Comparison of ENCODE assay signal across 24 cellular contexts in the genomic region with DNA sequence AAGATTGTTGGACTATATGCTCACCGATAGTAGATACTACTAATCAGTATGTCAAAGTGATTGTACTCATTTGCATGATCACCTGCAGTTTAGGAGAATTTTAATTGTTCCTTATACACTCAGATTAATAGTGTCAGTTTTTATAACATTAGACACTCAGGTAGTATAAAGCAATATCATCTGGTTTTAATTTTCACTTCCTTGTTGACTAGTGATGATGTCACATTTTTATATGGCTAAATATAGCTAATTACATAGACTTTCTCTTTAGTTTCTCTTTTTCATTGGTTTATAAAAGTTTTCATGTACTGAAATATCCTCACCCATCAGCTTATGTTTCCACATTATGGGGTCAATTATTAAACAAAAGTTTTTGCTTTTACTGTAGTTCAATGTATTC.
"Had no signal": no experiment of that assay in that cellular context is flagged by ENCODE, and none has a peak within 500 bp of the region (broad histone marks: within the 10 kb centered on the region; RNA-seq: fewer than 3 reads in every experiment).

No MANE protein-coding gene starts in this region.

- H3K27ac ChIP-seq: coronary artery, heart left ventricle, right atrium auricular region, sigmoid colon, skin epidermis, stomach, thoracic aorta, transverse colon had no signal

- H3K36me3 Mint-ChIP-seq: natural killer cell had no signal

- FAIRE-seq: endothelial cell of umbilical vein had no signal

- H3K27ac Mint-ChIP-seq: endodermal cell, natural killer cell had no signal

- H3K36me3 ChIP-seq: heart left ventricle, right atrium auricular region, sigmoid colon, stomach, thoracic aorta, transverse colon had no signal

- H3K4me3 ChIP-seq: coronary artery, heart left ventricle, mucosa of descending colon, right atrium auricular region, sigmoid colon, skin epidermis, stomach, thoracic aorta, transverse colon had no signal

- ATAC-seq: heart left ventricle, left lobe of liver, mucosa of descending colon, natural killer cell had no signal

- H3K9me3 Mint-ChIP-seq: endodermal cell, neural crest cell had no signal

- H3K4me1 ChIP-seq: heart left ventricle, right atrium auricular region, sigmoid colon, stomach, transverse colon had no signal

- DNase-seq: effector CD4-positive, alpha-beta T cell; endodermal cell; erythroblast; foreskin melanocyte; heart left ventricle; hippocampal formation; islet precursor cell; mammary epithelial cell; mucosa of descending colon; natural killer cell; sigmoid colon; stimulated activated CD4-positive, alpha-beta T cell treated with anti-CD3 and anti-CD28 coated beads, Interleukin-2, amount 100 ng/mL, for 24 hours; stimulated activated CD4-positive, alpha-beta T cell treated with anti-CD3 and anti-CD28 coated beads, Interleukin-4, amount 100 ng/mL, for 4 hours; stimulated activated naive CD4-positive, alpha-beta T cell; stomach; substantia nigra; transverse colon had no signal

- H3K4me3 Mint-ChIP-seq: endodermal cell, natural killer cell, neural crest cell had no signal

- H3K27me3 ChIP-seq: heart left ventricle, right atrium auricular region, sigmoid colon, stomach, transverse colon had no signal

- H3K4me1 Mint-ChIP-seq: endodermal cell, natural killer cell had no signal

- H3K9me3 ChIP-seq: mucosa of descending colon, right atrium auricular region, sigmoid colon, stomach had no signal
